8 cellular contexts compared by ENCODE assay signal in genomic region chr9:33024126-33024965, GRCh38. TPM values are rescaled to one million over a fixed set of nuclear protein-coding genes. Genes with fewer than 3 reads are reported as not detected.
A peak's percentile ranks its signal among the peaks of the same experiment; 100 is the strongest.
DNase-seq lines count a peak whose midpoint lies in the region; ATAC-seq and TF ChIP-seq lines count a peak whose summit lies in the region.

No MANE protein-coding gene starts in this region.

- POLR2A ChIA-PET in CD4-positive, alpha-beta memory T cell (lab: Charles Lee; ENCODE audit: partially characterized antibody): interaction anchor here (0.7 to 4.6 kb wide), 30 partner anchors 8 to 1303 kb away, joined by 3 to 50 read pairs (median 6); partner anchors contain the start of genes APTX, B4GALT1, BAG1 and CHMP5
- POLR2A ChIA-PET in naive thymus-derived CD8-positive, alpha-beta T cell (lab: Charles Lee): interaction anchor here (0.6 to 3.2 kb wide), 16 partner anchors 9 to 532 kb away, joined by 3 to 19 read pairs (median 3); partner anchors contain the start of genes B4GALT1, BAG1, CHMP5 and NFX1

- H3K9me3 ChIP-seq in CD4-positive, alpha-beta memory T cell (ENCODE audit: control insufficient read depth in 1 of 2, low read length in 2 of 2): no peaks in the 10 kb centered on the region
- H3K9me3 ChIP-seq in aorta (ENCODE audit: control insufficient read depth, low read length): no peaks in the 10 kb centered on the region

- TF ChIP-seq CTCF in HFFc6 (IDR thresholded peaks at IDR 0.05): no peak

- H3K4me1 Mint-ChIP-seq in CD4-positive, alpha-beta memory T cell: peaks cover 36 to 75% (median 61%) of the 10 kb centered on the region in 4 donors
- peaks cover 55% of the 10 kb centered on the region for H3K4me1 Mint-ChIP-seq in HFFc6 (ENCODE audit: low read depth)
- peaks cover 48% of the 10 kb centered on the region for H3K4me1 Mint-ChIP-seq in T-helper 2 cell treated with Interferon-gamma antibody and Interleukin-4, amounts not matched to agents 5 μg/mL and 100 μg/mL, for 36 hours (ENCODE audit: low read depth)
- H3K4me1 Mint-ChIP-seq in naive thymus-derived CD8-positive, alpha-beta T cell: peaks cover 36 to 72% (median 69%) of the 10 kb centered on the region in 4 donors

- H3K27ac Mint-ChIP-seq in CD4-positive, alpha-beta memory T cell: peak overlapping the region; percentile 94 to 98 (median 97)
- H3K27ac Mint-ChIP-seq in HFFc6: peak overlapping the region; percentile 96
- peak overlapping the region; percentile 97 for H3K27ac Mint-ChIP-seq in T-helper 2 cell treated with Interferon-gamma antibody and Interleukin-4, amounts not matched to agents 5 μg/mL and 100 μg/mL, for 36 hours
- H3K27ac Mint-ChIP-seq in naive thymus-derived CD8-positive, alpha-beta T cell: peak overlapping the region; percentile 83 to 98 (median 96)

- H3K36me3 ChIP-seq in CD4-positive, alpha-beta memory T cell (ENCODE audit: insufficient read depth, low read length): peaks cover 24% of the 10 kb centered on the region
- no peaks in the 10 kb centered on the region for H3K36me3 ChIP-seq in aorta (ENCODE audit: control insufficient read depth in 1 of 2, insufficient read depth in 2 of 2, low read length in 1 of 2)

- H3K4me1 ChIP-seq in CD4-positive, alpha-beta memory T cell (ENCODE audit: insufficient read depth, low read length): peaks cover 56% of the 10 kb centered on the region
- H3K4me1 ChIP-seq in aorta (ENCODE audit: control insufficient read depth in 1 of 2, insufficient read depth in 2 of 2, low read length in 2 of 2): peaks cover 0 to 12% of the 10 kb centered on the region in 2 donors

- intact Hi-C loops in CD4-positive, alpha-beta memory T cell (cut with micrococcal nuclease): loop anchor here (10.0 kb wide), 1 partner anchor 790 kb away; the partner anchor contains the start of gene UBE2R2
- intact Hi-C loops in aorta (cut with DNase I): no loop called here

- ATAC-seq in esophagus mucosa (peak; percentile 17), aorta (ENCODE audit: low FRiP score) (peak; percentile 35), HG03159 (IDR thresholded peaks at IDR 0.05; ENCODE audit: unreplicated experiment) (no peak)
- no peak for ATAC-seq in naive thymus-derived CD8-positive, alpha-beta T cell

- H3K27me3 ChIP-seq in CD4-positive, alpha-beta memory T cell (ENCODE audit: insufficient read depth, low read length): no peaks in the 10 kb centered on the region
- no peaks in the 10 kb centered on the region for H3K27me3 ChIP-seq in aorta (ENCODE audit: control insufficient read depth in 1 of 2, insufficient read depth in 2 of 2, low read length in 1 of 2)

- no peaks in the 10 kb centered on the region for H3K27me3 Mint-ChIP-seq in CD4-positive, alpha-beta memory T cell
- H3K27me3 Mint-ChIP-seq in HFFc6 (ENCODE audit: insufficient read depth): no peaks in the 10 kb centered on the region; the same call in 1 of the 2 replicates
- H3K27me3 Mint-ChIP-seq in T-helper 2 cell treated with Interferon-gamma antibody and Interleukin-4, amounts not matched to agents 5 μg/mL and 100 μg/mL, for 36 hours (ENCODE audit: low read depth): no peaks in the 10 kb centered on the region
- H3K27me3 Mint-ChIP-seq in naive thymus-derived CD8-positive, alpha-beta T cell: no peaks in the 10 kb centered on the region

- H3K4me3 Mint-ChIP-seq in CD4-positive, alpha-beta memory T cell: peak overlapping the region; percentile 92 to 99 (median 96)
- peak overlapping the region; percentile 94 for H3K4me3 Mint-ChIP-seq in HFFc6
- H3K4me3 Mint-ChIP-seq in T-helper 2 cell treated with Interferon-gamma antibody and Interleukin-4, amounts not matched to agents 5 μg/mL and 100 μg/mL, for 36 hours: peak overlapping the region; percentile 98
- peak overlapping the region; percentile 84 to 98 (median 92) for H3K4me3 Mint-ChIP-seq in naive thymus-derived CD8-positive, alpha-beta T cell

- CTCF ChIA-PET in CD4-positive, alpha-beta memory T cell (lab: Charles Lee; ENCODE audit: partially characterized antibody): interaction anchor here (1.1 to 1.7 kb wide), 3 partner anchors 12 to 43 kb away, joined by 3 to 4 read pairs (median 3); no protein-coding TSS in a partner anchor

- H3K36me3 Mint-ChIP-seq in CD4-positive, alpha-beta memory T cell: peaks cover 28 to 50% of the 10 kb centered on the region in 2 donors
- peaks cover 48% of the 10 kb centered on the region for H3K36me3 Mint-ChIP-seq in HFFc6 (ENCODE audit: low read depth)
- peaks cover 42% of the 10 kb centered on the region for H3K36me3 Mint-ChIP-seq in T-helper 2 cell treated with Interferon-gamma antibody and Interleukin-4, amounts not matched to agents 5 μg/mL and 100 μg/mL, for 36 hours (ENCODE audit: low read depth)
- H3K36me3 Mint-ChIP-seq in naive thymus-derived CD8-positive, alpha-beta T cell: peaks cover 0 to 52% (median 12%) of the 10 kb centered on the region in 3 donors

- DNase-seq in CD4-positive, alpha-beta memory T cell: no peak
- DNase-seq in HFFc6: no peak
- no peak for DNase-seq in T-helper 2 cell treated with Interferon-gamma antibody and Interleukin-4, amounts not matched to agents 5 μg/mL and 100 μg/mL, for 36 hours (ENCODE audit: low spot score)
- no peak for DNase-seq in naive thymus-derived CD8-positive, alpha-beta T cell
- no peak for DNase-seq in aorta
- no peak for DNase-seq in AG20443 (ENCODE audit: low spot score)

- 10 to 15% methylated on average over 33 of the region's 33 CpGs for WGBS in aorta, 2 donors

- peaks cover 0 to 2% (median 0%) of the 10 kb centered on the region in 8 donors for H3K9me3 Mint-ChIP-seq in CD4-positive, alpha-beta memory T cell
- no peaks in the 10 kb centered on the region for H3K9me3 Mint-ChIP-seq in HFFc6
- H3K9me3 Mint-ChIP-seq in T-helper 2 cell treated with Interferon-gamma antibody and Interleukin-4, amounts not matched to agents 5 μg/mL and 100 μg/mL, for 36 hours: no peaks in the 10 kb centered on the region
- H3K9me3 Mint-ChIP-seq in naive thymus-derived CD8-positive, alpha-beta T cell: no peaks in the 10 kb centered on the region

- peak overlapping the region; percentile 100 for H3K27ac ChIP-seq in CD4-positive, alpha-beta memory T cell (ENCODE audit: low read depth, low read length)
- H3K27ac ChIP-seq in aorta (ENCODE audit: low read depth in 1 of 2, low read length in 2 of 2): peak overlapping the region in 1 of 2 donors; percentile 71

- H3K4me3 ChIP-seq in CD4-positive, alpha-beta memory T cell (ENCODE audit: low read length in 2 of 2): peak overlapping the region; percentile 39 to 100
- peak overlapping the region; percentile 54 to 86 for H3K4me3 ChIP-seq in aorta (ENCODE audit: low read length in 2 of 2)

RNA-seq across cellular contexts. Expression of gene DNAJA1, which starts 0.7 kb away (rescaled TPM):
- total RNA-seq in CD4-positive, alpha-beta memory T cell: 10 to 100 TPM; 79.8 to 84.4 TPM
- 100 to 1,000 TPM in 1 of 2 donors, 10 to 100 TPM in 1; 80.4 to 122 TPM for polyA plus RNA-seq in CD4-positive, alpha-beta memory T cell
- total RNA-seq in HFFc6 (2021; fragmentation: NEBNext Ultra II Directional; extraction: Animal tissue kit (Norgen Biotek cat#: 25700)): 100 to 1,000 TPM; 118 to 171 (median 140) TPM
- 26.3 TPM for total RNA-seq in esophagus mucosa
- total RNA-seq in naive thymus-derived CD8-positive, alpha-beta T cell: 10 to 100 TPM; 70.7 to 71.3 TPM
- 100 to 1,000 TPM in 1 of 3 donors, 10 to 100 TPM in 2; 62.8 to 101 (median 70.7) TPM for polyA plus RNA-seq in naive thymus-derived CD8-positive, alpha-beta T cell
- 100 to 1,000 TPM in 1 of 2 donors, 10 to 100 TPM in 1; 89.8 to 101 TPM for total RNA-seq in aorta
- 10 to 100 TPM; 39.5 to 78.1 TPM for polyA plus RNA-seq in aorta

RNA-seq across cellular contexts. Expression of gene APTX, which starts 22.9 kb away (rescaled TPM):
- total RNA-seq in CD4-positive, alpha-beta memory T cell: 10 to 100 TPM; 26.3 to 28.1 TPM
- polyA plus RNA-seq in CD4-positive, alpha-beta memory T cell: 10 to 100 TPM; 27.8 to 35.7 TPM
- 10 to 100 TPM; 29.1 to 34.9 (median 33.3) TPM for total RNA-seq in HFFc6 (2021; fragmentation: NEBNext Ultra II Directional; extraction: Animal tissue kit (Norgen Biotek cat#: 25700))
- total RNA-seq in esophagus mucosa (31.4 TPM), aorta (10 to 100 TPM; 20.8 to 24.1 TPM)
- 10 to 100 TPM; 21.7 to 25.2 TPM for total RNA-seq in naive thymus-derived CD8-positive, alpha-beta T cell
- polyA plus RNA-seq in naive thymus-derived CD8-positive, alpha-beta T cell: 10 to 100 TPM; 24.7 to 26.4 (median 25.3) TPM
- 10 to 100 TPM; 32.0 to 34.9 TPM for polyA plus RNA-seq in aorta

RNA-seq across cellular contexts. Expression of gene SMU1, which starts 52.1 kb away (rescaled TPM):
- 10 to 100 TPM; 30.9 to 31.6 TPM for total RNA-seq in CD4-positive, alpha-beta memory T cell
- 10 to 100 TPM; 21.8 to 33.0 TPM for polyA plus RNA-seq in CD4-positive, alpha-beta memory T cell
- total RNA-seq in HFFc6 (2021; fragmentation: NEBNext Ultra II Directional; extraction: Animal tissue kit (Norgen Biotek cat#: 25700)): 10 to 100 TPM; 20.3 to 22.1 (median 21.6) TPM
- total RNA-seq in esophagus mucosa: 11.4 TPM
- 10 to 100 TPM; 29.5 to 30.9 TPM for total RNA-seq in naive thymus-derived CD8-positive, alpha-beta T cell
- polyA plus RNA-seq in naive thymus-derived CD8-positive, alpha-beta T cell: 10 to 100 TPM; 19.5 to 24.3 (median 23.7) TPM
- total RNA-seq in aorta: 10 to 100 TPM; 15.8 to 18.7 TPM
- 1 to 10 TPM; 8.3 to 8.5 TPM for polyA plus RNA-seq in aorta

Comparison
In these comparisons a context has a peak if more than half of its experiments do, and no peak if none do; other contexts are left out.
1. ATAC-seq: peak in esophagus mucosa (single experiment) and aorta (single experiment); none in naive thymus-derived CD8-positive, alpha-beta T cell (0 of 2) and HG03159 (single experiment).
2. Peak in every context shown above with its lines, with median percentiles within 50 percentile points of each other: H3K27ac Mint-ChIP-seq and H3K4me3 Mint-ChIP-seq.